ENCODE assay signal across 10 cellular contexts in the genomic region with DNA sequence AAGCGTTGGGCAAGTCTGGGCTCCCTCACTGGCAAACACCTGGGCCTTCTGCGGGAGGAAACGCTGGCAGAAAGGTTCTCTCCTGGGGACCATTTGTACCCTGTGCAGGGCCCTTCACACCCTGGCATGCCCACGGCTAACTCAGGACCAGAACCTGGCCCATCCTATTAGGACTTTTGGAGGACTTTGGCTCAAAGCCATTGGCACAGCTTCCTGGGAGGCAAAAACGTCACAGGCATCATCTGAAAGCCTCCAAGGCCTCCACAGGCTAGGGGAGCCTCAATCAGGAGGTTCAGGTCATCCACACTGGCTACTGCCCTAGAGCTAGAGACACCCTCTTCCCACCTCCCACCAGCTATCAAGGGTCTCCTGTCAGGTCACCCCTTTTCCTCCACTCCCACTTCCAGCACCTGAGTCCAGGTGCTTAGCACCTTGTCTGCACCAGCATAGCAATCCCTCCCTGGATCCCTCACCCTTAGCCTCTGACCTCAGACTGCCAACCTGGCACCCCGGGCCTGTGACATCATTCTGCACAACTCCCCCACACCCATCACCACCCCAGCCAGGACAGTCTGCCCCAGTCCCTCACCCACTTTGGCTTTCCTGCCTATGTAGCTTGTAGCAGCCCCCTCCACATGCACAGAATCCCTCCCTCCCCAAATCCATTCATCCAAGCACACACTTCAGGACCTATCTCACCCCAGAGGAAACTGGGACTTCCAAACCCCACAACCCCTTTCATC. TPM values are rescaled to one million over a fixed set of nuclear protein-coding genes. Genes with fewer than 3 reads are reported as not detected.
A peak's percentile ranks its signal among the peaks of the same experiment; 100 is the strongest.
DNase-seq lines count a peak whose midpoint lies in the region; ATAC-seq and TF ChIP-seq lines count a peak whose summit lies in the region.
"Had no signal": no experiment of that assay in that cellular context is flagged by ENCODE, and none has a peak within 500 bp of the region (broad histone marks: within the 10 kb centered on the region; RNA-seq: fewer than 3 reads in every experiment).

No MANE protein-coding gene starts in this region.

- no peak for DNase-seq in activated T-cell treated with anti-CD3 and anti-CD28 coated beads, Interleukin-2, amount 50 U/mL, for 24 hours
- DNase-seq in activated T-cell treated with anti-CD3 and anti-CD28 coated beads, Interleukin-2, amount 50 U/mL, for 48 hours, result no peak
- DNase-seq in breast epithelium (ENCODE audit: low spot score in 2 of 2) (no peak), memory B cell (ENCODE audit: low spot score in 2 of 2) (no peak), transverse colon (peak; percentile 23), NCI-H2107 treated with DMSO at 0.1 percent for 48 hours (lab: John Stamatoyannopoulos, UW; ENCODE audit: unreplicated experiment) (no peak), SHP77 treated with DMSO at 0.1 percent for 48 hours (lab: John Stamatoyannopoulos, UW) (no peak), AG20443 (ENCODE audit: low spot score) (no peak)
- DNase-seq: DMS 273 treated with DMSO at 0.1 percent for 48 hours had no signal

- no peaks in the 10 kb centered on the region for H3K9me3 Mint-ChIP-seq in activated T-cell treated with anti-CD3 and anti-CD28 coated beads, Interleukin-2, amount 50 U/mL, for 24 hours
- no peaks in the 10 kb centered on the region for H3K9me3 Mint-ChIP-seq in memory B cell

- H3K4me3 ChIP-seq in breast epithelium (peak overlapping the region; percentile 73 to 95 (median 88)), transverse colon (peak overlapping the region in 1 of 4 donors; percentile 75)

- no peak for TF ChIP-seq CTCF in breast epithelium (IDR thresholded peaks at IDR 0.05)
- TF ChIP-seq CTCF in transverse colon (IDR thresholded peaks at IDR 0.05), result no peak

- H3K27me3 ChIP-seq in breast epithelium (no peaks in the 10 kb centered on the region), transverse colon (no peaks in the 10 kb centered on the region)

- H3K4me1 Mint-ChIP-seq in activated T-cell treated with anti-CD3 and anti-CD28 coated beads, Interleukin-2, amount 50 U/mL, for 24 hours (ENCODE audit: low read depth), result peaks cover 18% of the 10 kb centered on the region
- peaks cover 4% of the 10 kb centered on the region for H3K4me1 Mint-ChIP-seq in memory B cell

- ATAC-seq in memory B cell (ENCODE audit: low read depth), result no peak

- peak overlapping the region; percentile 72 for H3K4me3 Mint-ChIP-seq in activated T-cell treated with anti-CD3 and anti-CD28 coated beads, Interleukin-2, amount 50 U/mL, for 24 hours
- peak overlapping the region; percentile 90 for H3K4me3 Mint-ChIP-seq in memory B cell

- in situ Hi-C loops in transverse colon (cut with MboI; ENCODE audit: low pct_ligation_motif_present in 1 of 4, low pct_unique_long_range_greater_than_20kb in 1 of 4, low sequenced_read_pairs in 3 of 4), result loop anchor here in 1 of 4 donors (10.0 kb wide), 1 partner anchor 156 kb away; no protein-coding TSS in a partner anchor

- peaks cover 12 to 26% of the 10 kb centered on the region in 2 donors for H3K4me1 ChIP-seq in breast epithelium
- H3K4me1 ChIP-seq in transverse colon, result peaks cover 34 to 70% (median 58%) of the 10 kb centered on the region in 4 donors

- TF ChIP-seq EP300 in transverse colon (IDR thresholded peaks at IDR 0.05; ENCODE audit: low read depth), result no peak

- H3K27ac Mint-ChIP-seq in activated T-cell treated with anti-CD3 and anti-CD28 coated beads, Interleukin-2, amount 50 U/mL, for 24 hours, result peak overlapping the region; percentile 19
- H3K27ac Mint-ChIP-seq in memory B cell, result peak overlapping the region; percentile 67

- H3K36me3 Mint-ChIP-seq in activated T-cell treated with anti-CD3 and anti-CD28 coated beads, Interleukin-2, amount 50 U/mL, for 24 hours (ENCODE audit: low read depth), result peaks cover 46% of the 10 kb centered on the region
- peaks cover 4% of the 10 kb centered on the region for H3K36me3 Mint-ChIP-seq in memory B cell

- H3K27me3 Mint-ChIP-seq in activated T-cell treated with anti-CD3 and anti-CD28 coated beads, Interleukin-2, amount 50 U/mL, for 24 hours, result peaks cover 6% of the 10 kb centered on the region
- peaks cover 10% of the 10 kb centered on the region for H3K27me3 Mint-ChIP-seq in memory B cell

- H3K36me3 ChIP-seq in breast epithelium (no peaks in the 10 kb centered on the region), transverse colon (no peaks in the 10 kb centered on the region)

- no peaks in the 10 kb centered on the region for H3K9me3 ChIP-seq in breast epithelium
- no peaks in the 10 kb centered on the region for H3K9me3 ChIP-seq in transverse colon

- intact Hi-C loops in breast epithelium (cut with DNase I; ENCODE audit: low total_unique reads), result no loop called here
- intact Hi-C loops in transverse colon (cut with DNase I; ENCODE audit: low total_unique reads), result loop anchor here (2.0 to 10.0 kb wide), 2 partner anchors 28 to 156 kb away; no protein-coding TSS in a partner anchor

- peak overlapping the region; percentile 96 for H3K27ac ChIP-seq in breast epithelium
- H3K27ac ChIP-seq in transverse colon, result peak overlapping the region; percentile 90 to 97 (median 92)

- TF ChIP-seq POLR2A in breast epithelium (IDR thresholded peaks at IDR 0.05) (no peak), transverse colon (IDR thresholded peaks at IDR 0.05) (no peak)

- WGBS in transverse colon (ENCODE audit: low coverage in 1 of 2), 2 donors, result 30 to 83% methylated on average over 1 to 6 of the region's 6 CpGs

RNA-seq across cellular contexts. Expression of a gene that starts 0.6 kb away (rescaled TPM):
- 100 to 1,000 TPM in 2 of 3 donors, 10 to 100 TPM in 1; 60.2 to 182 (median 148) TPM for total RNA-seq in breast epithelium
- total RNA-seq in transverse colon, result 100 to 1,000 TPM; 129 to 530 (median 245) TPM

RNA-seq across cellular contexts. Expression of a gene that starts 9.4 kb away (rescaled TPM):
- total RNA-seq in breast epithelium (10 to 100 TPM; 12.5 to 14.7 (median 13.9) TPM), transverse colon (10 to 100 TPM in 2 of 4 donors, 1 to 10 TPM in 2; 2.8 to 14.1 (median 8.2) TPM)

RNA-seq across cellular contexts. Expression of a gene that starts 9.5 kb away (rescaled TPM):
- total RNA-seq in breast epithelium, result 100 to 1,000 TPM; 270 to 343 (median 333) TPM
- 100 to 1,000 TPM; 115 to 279 (median 192) TPM for total RNA-seq in transverse colon

RNA-seq across cellular contexts. Expression of a gene that starts 16.0 kb away (rescaled TPM):
- 1 to 10 TPM; 8.2 to 8.6 (median 8.2) TPM for total RNA-seq in breast epithelium
- total RNA-seq in transverse colon, result 1 to 10 TPM; 1.8 to 4.4 (median 2.9) TPM

RNA-seq across cellular contexts. Expression of a gene that starts 58.5 kb away (rescaled TPM):
- total RNA-seq in breast epithelium, result under 1 TPM in 2 of 3 donors, not detected in 1; 0.32 to 0.66 TPM
- total RNA-seq in transverse colon, result not detected
- total RNA-seq: myocyte had no signal
